8 cellular contexts compared by ENCODE assay signal in genomic region chr10:114821915-114822770, GRCh38. TPM values are rescaled to one million over a fixed set of nuclear protein-coding genes. Genes with fewer than 3 reads are reported as not detected.
DNase-seq lines count a peak whose midpoint lies in the region; ATAC-seq lines count a peak whose summit lies in the region.

No MANE protein-coding gene starts in this region.

- peak in 3 of 4 experiments; percentile 38 to 54 (median 53) for DNase-seq in activated CD4-positive, CD25-positive, alpha-beta regulatory T cell (lab: John Stamatoyannopoulos, UW)
- DNase-seq in activated CD4-positive, CD25-positive, alpha-beta regulatory T cell treated with anti-CD3 and anti-CD28 coated beads, Interleukin-2, amount 50 U/mL, for 72 hours: no peak
- DNase-seq in NCI-H510A (lab: John Stamatoyannopoulos, UW) (peak; percentile 34), foreskin melanocyte (peak; percentile 40)
- peak; percentile 11 for DNase-seq in activated gamma-delta T cell treated with anti-CD3 and anti-CD28 coated beads, Interleukin-2, amount 50 U/mL, for 16 hours (ENCODE audit: low read depth)

- under 1% methylated on average over 79 of the region's 79 CpGs for WGBS in urinary bladder

- ATAC-seq in HG02763 (IDR thresholded peaks at IDR 0.05; ENCODE audit: unreplicated experiment): peak; percentile 37

- no peaks in the 10 kb centered on the region for H3K27me3 ChIP-seq in neuron (ENCODE audit: insufficient read depth, low read length)

- H3K27ac ChIP-seq in urinary bladder (ENCODE audit: low read depth): peak overlapping the region; percentile 92

- peak overlapping the region; percentile 80 for H2AFZ ChIP-seq in neuron (ENCODE audit: low read depth, low read length)

- H3K36me3 ChIP-seq in neuron (ENCODE audit: insufficient read depth, low read length): peaks cover 2% of the 10 kb centered on the region
- no peaks in the 10 kb centered on the region for H3K36me3 ChIP-seq in urinary bladder (ENCODE audit: insufficient read depth)

- H3K4me3 ChIP-seq in neuron (ENCODE audit: low read length) (peak overlapping the region; percentile 69), urinary bladder (ENCODE audit: low read depth, low read length) (peak overlapping the region; percentile 94)

- peaks cover 4% of the 10 kb centered on the region for H3K9me3 ChIP-seq in neuron (ENCODE audit: low read length)

- H3K4me1 ChIP-seq in neuron (ENCODE audit: insufficient read depth, low read length) (peaks cover 4% of the 10 kb centered on the region), urinary bladder (ENCODE audit: insufficient read depth) (no peaks in the 10 kb centered on the region)

RNA-seq across cellular contexts. Expression of gene FHIP2A, which starts 0.6 kb away (rescaled TPM):
- 58.0 TPM for total RNA-seq in urinary bladder
- polyA plus RNA-seq in urinary bladder: 13.7 TPM
